Comparison of ENCODE assay signal across 1 cellular context in the genomic region with DNA sequence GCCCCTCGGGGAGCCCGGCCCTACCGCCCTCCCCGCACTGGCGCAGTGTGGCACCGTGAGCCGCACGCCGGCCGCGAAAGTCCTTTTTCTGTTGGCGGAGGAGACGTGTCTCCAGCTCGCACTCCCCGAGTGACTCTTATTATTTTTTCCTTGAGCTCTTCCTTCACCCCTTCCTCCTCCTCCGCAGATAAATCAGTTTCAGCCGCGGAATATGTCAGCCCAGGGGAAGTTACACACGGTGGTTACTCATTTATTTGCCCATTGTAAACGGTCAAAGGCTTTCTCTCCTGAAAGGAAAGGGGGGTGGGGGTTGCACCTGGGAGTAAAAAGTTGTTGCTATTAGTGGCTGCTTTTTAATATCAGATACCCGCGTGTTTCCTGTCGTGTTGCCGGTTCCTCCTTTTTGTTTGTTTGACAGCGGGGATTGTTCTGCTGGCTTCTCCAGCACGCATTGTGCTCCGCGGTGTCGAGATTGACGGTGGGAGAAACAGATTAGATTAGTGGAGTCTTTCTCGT.
TF ChIP-seq lines count a peak whose summit lies in the region.

No MANE protein-coding gene starts in this region.

TF ChIP-seq in HepG2, 621 proteins besides CTCF, POLR2A, EP300 and RAD21 (continued from another document and continues in another):
- TF ChIP-seq, protein P1, sequence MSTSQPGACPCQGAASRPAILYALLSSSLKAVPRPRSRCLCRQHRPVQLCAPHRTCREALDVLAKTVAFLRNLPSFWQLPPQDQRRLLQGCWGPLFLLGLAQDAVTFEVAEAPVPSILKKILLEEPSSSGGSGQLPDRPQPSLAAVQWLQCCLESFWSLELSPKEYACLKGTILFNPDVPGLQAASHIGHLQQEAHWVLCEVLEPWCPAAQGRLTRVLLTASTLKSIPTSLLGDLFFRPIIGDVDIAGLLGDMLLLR (CRISPR knock-in tag; IDR thresholded peaks at IDR 0.05): no peak
- TF ChIP-seq ZNF17 (CRISPR knock-in tag; IDR thresholded peaks at IDR 0.05) (no peak), TMF1 (CRISPR knock-in tag; IDR thresholded peaks at IDR 0.05; ENCODE audit: low read depth) (0 out of 2 replicates have a peak, but pooled peaks have one; percentile 26), ZNF335 (CRISPR knock-in tag; IDR thresholded peaks at IDR 0.05) (no peak), NR2C2 (CRISPR knock-in tag; IDR thresholded peaks at IDR 0.05; ENCODE audit: borderline replicate concordance) (no peak), TCF7 (IDR thresholded peaks at IDR 0.05; ENCODE audit: low read depth) (peak; percentile 24; the same call in 1 of the 2 replicates), ZNF788 (CRISPR knock-in tag; IDR thresholded peaks at IDR 0.05; ENCODE audit: borderline replicate concordance) (no peak), NCOA2 (CRISPR knock-in tag; IDR thresholded peaks at IDR 0.05) (0 out of 2 replicates have a peak, but pooled peaks have one; percentile 8), ZNF180 (CRISPR knock-in tag; IDR thresholded peaks at IDR 0.05; ENCODE audit: borderline replicate concordance, low read depth) (no peak), ZSCAN25 (CRISPR knock-in tag; IDR thresholded peaks at IDR 0.05) (no peak; the same call in 1 of the 2 replicates), TBX2 (CRISPR knock-in tag; IDR thresholded peaks at IDR 0.05; ENCODE audit: borderline replicate concordance) (no peak), ZNF567 (CRISPR knock-in tag; IDR thresholded peaks at IDR 0.05; ENCODE audit: borderline replicate concordance) (no peak), ZNF296 (CRISPR knock-in tag; conservative IDR thresholded peaks at IDR 0.05) (no peak), RXRA (CRISPR knock-in tag; IDR thresholded peaks at IDR 0.05) (no peak), ZNF614 (CRISPR knock-in tag; IDR thresholded peaks at IDR 0.05; ENCODE audit: borderline replicate concordance) (no peak), ZFP1 (CRISPR knock-in tag; IDR thresholded peaks at IDR 0.05) (no peak), PHF5A (CRISPR knock-in tag; IDR thresholded peaks at IDR 0.05; ENCODE audit: low read depth, unreplicated experiment) (no peak), BRD4 (CRISPR knock-in tag; IDR thresholded peaks at IDR 0.05) (no peak), ZNF761 (CRISPR knock-in tag; conservative IDR thresholded peaks at IDR 0.05) (no peak), HCFC1 (IDR thresholded peaks at IDR 0.05; ENCODE audit: low read depth, low read length) (no peak), AGO2 (optimal IDR thresholded peaks at IDR 0.05; ENCODE audit: low read depth, low read length) (peak; percentile 7), NPAS2 (CRISPR knock-in tag; IDR thresholded peaks at IDR 0.05; ENCODE audit: borderline replicate concordance) (no peak), ZKSCAN8 (CRISPR knock-in tag; IDR thresholded peaks at IDR 0.05; ENCODE audit: borderline replicate concordance) (no peak), PAX8 (CRISPR knock-in tag; IDR thresholded peaks at IDR 0.05; ENCODE audit: borderline replicate concordance) (no peak), HOXA7 (CRISPR knock-in tag; IDR thresholded peaks at IDR 0.05) (0 out of 2 replicates have a peak, but pooled peaks have one; percentile 65), ZNF678 (CRISPR knock-in tag; IDR thresholded peaks at IDR 0.05) (no peak), KAT7 (CRISPR knock-in tag; IDR thresholded peaks at IDR 0.05; ENCODE audit: borderline replicate concordance) (no peak), TCF7L2 (IDR thresholded peaks at IDR 0.05; ENCODE audit: low read depth, low read length) (no peak), SIN3A (IDR thresholded peaks at IDR 0.05; ENCODE audit: borderline replicate concordance, low read depth, low read length) (0 out of 2 replicates have a peak, but pooled peaks have one; percentile 58), ZSCAN29 (CRISPR knock-in tag; conservative IDR thresholded peaks at IDR 0.05) (no peak), ZSCAN12 (CRISPR knock-in tag; IDR thresholded peaks at IDR 0.05) (no peak), ZNF724P (CRISPR knock-in tag; IDR thresholded peaks at IDR 0.05; ENCODE audit: borderline replicate concordance) (peak; percentile 20; the same call in 1 of the 2 replicates), ZEB1 (IDR thresholded peaks at IDR 0.05; ENCODE audit: insufficient replicate concordance, low read depth) (no peak), ZNF232 (CRISPR knock-in tag; IDR thresholded peaks at IDR 0.05; ENCODE audit: borderline replicate concordance) (no peak), CHD2 (IDR thresholded peaks at IDR 0.05; ENCODE audit: low read depth, low read length) (no peak), HOXD1 (CRISPR knock-in tag; IDR thresholded peaks at IDR 0.05) (no peak), MTA3 (CRISPR knock-in tag; IDR thresholded peaks at IDR 0.05) (no peak), ZBTB3 (CRISPR knock-in tag; IDR thresholded peaks at IDR 0.05; ENCODE audit: borderline replicate concordance, low read depth) (no peak)
- TF ChIP-seq, protein P2, sequence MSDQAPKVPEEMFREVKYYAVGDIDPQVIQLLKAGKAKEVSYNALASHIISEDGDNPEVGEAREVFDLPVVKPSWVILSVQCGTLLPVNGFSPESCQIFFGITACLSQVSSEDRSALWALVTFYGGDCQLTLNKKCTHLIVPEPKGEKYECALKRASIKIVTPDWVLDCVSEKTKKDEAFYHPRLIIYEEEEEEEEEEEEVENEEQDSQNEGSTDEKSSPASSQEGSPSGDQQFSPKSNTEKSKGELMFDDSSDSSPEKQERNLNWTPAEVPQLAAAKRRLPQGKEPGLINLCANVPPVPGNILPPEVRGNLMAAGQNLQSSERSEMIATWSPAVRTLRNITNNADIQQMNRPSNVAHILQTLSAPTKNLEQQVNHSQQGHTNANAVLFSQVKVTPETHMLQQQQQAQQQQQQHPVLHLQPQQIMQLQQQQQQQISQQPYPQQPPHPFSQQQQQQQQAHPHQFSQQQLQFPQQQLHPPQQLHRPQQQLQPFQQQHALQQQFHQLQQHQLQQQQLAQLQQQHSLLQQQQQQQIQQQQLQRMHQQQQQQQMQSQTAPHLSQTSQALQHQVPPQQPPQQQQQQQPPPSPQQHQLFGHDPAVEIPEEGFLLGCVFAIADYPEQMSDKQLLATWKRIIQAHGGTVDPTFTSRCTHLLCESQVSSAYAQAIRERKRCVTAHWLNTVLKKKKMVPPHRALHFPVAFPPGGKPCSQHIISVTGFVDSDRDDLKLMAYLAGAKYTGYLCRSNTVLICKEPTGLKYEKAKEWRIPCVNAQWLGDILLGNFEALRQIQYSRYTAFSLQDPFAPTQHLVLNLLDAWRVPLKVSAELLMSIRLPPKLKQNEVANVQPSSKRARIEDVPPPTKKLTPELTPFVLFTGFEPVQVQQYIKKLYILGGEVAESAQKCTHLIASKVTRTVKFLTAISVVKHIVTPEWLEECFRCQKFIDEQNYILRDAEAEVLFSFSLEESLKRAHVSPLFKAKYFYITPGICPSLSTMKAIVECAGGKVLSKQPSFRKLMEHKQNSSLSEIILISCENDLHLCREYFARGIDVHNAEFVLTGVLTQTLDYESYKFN (CRISPR knock-in tag; conservative IDR thresholded peaks at IDR 0.05): no peak
- TF ChIP-seq, protein P3, sequence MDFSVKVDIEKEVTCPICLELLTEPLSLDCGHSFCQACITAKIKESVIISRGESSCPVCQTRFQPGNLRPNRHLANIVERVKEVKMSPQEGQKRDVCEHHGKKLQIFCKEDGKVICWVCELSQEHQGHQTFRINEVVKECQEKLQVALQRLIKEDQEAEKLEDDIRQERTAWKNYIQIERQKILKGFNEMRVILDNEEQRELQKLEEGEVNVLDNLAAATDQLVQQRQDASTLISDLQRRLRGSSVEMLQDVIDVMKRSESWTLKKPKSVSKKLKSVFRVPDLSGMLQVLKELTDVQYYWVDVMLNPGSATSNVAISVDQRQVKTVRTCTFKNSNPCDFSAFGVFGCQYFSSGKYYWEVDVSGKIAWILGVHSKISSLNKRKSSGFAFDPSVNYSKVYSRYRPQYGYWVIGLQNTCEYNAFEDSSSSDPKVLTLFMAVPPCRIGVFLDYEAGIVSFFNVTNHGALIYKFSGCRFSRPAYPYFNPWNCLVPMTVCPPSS (IDR thresholded peaks at IDR 0.05): no peak
- TF ChIP-seq, protein P4, sequence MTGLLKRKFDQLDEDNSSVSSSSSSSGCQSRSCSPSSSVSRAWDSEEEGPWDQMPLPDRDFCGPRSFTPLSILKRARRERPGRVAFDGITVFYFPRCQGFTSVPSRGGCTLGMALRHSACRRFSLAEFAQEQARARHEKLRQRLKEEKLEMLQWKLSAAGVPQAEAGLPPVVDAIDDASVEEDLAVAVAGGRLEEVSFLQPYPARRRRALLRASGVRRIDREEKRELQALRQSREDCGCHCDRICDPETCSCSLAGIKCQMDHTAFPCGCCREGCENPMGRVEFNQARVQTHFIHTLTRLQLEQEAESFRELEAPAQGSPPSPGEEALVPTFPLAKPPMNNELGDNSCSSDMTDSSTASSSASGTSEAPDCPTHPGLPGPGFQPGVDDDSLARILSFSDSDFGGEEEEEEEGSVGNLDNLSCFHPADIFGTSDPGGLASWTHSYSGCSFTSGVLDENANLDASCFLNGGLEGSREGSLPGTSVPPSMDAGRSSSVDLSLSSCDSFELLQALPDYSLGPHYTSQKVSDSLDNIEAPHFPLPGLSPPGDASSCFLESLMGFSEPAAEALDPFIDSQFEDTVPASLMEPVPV (CRISPR knock-in tag; IDR thresholded peaks at IDR 0.05): peak; percentile 10; the same call in 1 of the 2 replicates
- TF ChIP-seq, protein P5, sequence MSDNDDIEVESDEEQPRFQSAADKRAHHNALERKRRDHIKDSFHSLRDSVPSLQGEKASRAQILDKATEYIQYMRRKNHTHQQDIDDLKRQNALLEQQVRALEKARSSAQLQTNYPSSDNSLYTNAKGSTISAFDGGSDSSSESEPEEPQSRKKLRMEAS (IDR thresholded peaks at IDR 0.05): no peak
- TF ChIP-seq, protein P6, sequence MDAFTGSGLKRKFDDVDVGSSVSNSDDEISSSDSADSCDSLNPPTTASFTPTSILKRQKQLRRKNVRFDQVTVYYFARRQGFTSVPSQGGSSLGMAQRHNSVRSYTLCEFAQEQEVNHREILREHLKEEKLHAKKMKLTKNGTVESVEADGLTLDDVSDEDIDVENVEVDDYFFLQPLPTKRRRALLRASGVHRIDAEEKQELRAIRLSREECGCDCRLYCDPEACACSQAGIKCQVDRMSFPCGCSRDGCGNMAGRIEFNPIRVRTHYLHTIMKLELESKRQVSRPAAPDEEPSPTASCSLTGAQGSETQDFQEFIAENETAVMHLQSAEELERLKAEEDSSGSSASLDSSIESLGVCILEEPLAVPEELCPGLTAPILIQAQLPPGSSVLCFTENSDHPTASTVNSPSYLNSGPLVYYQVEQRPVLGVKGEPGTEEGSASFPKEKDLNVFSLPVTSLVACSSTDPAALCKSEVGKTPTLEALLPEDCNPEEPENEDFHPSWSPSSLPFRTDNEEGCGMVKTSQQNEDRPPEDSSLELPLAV (CRISPR knock-in tag; conservative IDR thresholded peaks at IDR 0.05; ENCODE audit: low read depth): 0 out of 2 replicates have a peak, but pooled peaks have one; percentile 36
- TF ChIP-seq, protein P7, sequence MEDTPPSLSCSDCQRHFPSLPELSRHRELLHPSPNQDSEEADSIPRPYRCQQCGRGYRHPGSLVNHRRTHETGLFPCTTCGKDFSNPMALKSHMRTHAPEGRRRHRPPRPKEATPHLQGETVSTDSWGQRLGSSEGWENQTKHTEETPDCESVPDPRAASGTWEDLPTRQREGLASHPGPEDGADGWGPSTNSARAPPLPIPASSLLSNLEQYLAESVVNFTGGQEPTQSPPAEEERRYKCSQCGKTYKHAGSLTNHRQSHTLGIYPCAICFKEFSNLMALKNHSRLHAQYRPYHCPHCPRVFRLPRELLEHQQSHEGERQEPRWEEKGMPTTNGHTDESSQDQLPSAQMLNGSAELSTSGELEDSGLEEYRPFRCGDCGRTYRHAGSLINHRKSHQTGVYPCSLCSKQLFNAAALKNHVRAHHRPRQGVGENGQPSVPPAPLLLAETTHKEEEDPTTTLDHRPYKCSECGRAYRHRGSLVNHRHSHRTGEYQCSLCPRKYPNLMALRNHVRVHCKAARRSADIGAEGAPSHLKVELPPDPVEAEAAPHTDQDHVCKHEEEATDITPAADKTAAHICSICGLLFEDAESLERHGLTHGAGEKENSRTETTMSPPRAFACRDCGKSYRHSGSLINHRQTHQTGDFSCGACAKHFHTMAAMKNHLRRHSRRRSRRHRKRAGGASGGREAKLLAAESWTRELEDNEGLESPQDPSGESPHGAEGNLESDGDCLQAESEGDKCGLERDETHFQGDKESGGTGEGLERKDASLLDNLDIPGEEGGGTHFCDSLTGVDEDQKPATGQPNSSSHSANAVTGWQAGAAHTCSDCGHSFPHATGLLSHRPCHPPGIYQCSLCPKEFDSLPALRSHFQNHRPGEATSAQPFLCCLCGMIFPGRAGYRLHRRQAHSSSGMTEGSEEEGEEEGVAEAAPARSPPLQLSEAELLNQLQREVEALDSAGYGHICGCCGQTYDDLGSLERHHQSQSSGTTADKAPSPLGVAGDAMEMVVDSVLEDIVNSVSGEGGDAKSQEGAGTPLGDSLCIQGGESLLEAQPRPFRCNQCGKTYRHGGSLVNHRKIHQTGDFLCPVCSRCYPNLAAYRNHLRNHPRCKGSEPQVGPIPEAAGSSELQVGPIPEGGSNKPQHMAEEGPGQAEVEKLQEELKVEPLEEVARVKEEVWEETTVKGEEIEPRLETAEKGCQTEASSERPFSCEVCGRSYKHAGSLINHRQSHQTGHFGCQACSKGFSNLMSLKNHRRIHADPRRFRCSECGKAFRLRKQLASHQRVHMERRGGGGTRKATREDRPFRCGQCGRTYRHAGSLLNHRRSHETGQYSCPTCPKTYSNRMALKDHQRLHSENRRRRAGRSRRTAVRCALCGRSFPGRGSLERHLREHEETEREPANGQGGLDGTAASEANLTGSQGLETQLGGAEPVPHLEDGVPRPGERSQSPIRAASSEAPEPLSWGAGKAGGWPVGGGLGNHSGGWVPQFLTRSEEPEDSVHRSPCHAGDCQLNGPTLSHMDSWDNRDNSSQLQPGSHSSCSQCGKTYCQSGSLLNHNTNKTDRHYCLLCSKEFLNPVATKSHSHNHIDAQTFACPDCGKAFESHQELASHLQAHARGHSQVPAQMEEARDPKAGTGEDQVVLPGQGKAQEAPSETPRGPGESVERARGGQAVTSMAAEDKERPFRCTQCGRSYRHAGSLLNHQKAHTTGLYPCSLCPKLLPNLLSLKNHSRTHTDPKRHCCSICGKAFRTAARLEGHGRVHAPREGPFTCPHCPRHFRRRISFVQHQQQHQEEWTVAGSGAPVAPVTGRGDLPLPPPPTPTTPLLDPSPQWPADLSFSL (CRISPR knock-in tag; IDR thresholded peaks at IDR 0.05): no peak
- TF ChIP-seq, protein P8, sequence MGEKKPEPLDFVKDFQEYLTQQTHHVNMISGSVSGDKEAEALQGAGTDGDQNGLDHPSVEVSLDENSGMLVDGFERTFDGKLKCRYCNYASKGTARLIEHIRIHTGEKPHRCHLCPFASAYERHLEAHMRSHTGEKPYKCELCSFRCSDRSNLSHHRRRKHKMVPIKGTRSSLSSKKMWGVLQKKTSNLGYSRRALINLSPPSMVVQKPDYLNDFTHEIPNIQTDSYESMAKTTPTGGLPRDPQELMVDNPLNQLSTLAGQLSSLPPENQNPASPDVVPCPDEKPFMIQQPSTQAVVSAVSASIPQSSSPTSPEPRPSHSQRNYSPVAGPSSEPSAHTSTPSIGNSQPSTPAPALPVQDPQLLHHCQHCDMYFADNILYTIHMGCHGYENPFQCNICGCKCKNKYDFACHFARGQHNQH (CRISPR knock-in tag; IDR thresholded peaks at IDR 0.05): peak; percentile 28; the same call in 1 of the 2 replicates
- TF ChIP-seq, protein P9, sequence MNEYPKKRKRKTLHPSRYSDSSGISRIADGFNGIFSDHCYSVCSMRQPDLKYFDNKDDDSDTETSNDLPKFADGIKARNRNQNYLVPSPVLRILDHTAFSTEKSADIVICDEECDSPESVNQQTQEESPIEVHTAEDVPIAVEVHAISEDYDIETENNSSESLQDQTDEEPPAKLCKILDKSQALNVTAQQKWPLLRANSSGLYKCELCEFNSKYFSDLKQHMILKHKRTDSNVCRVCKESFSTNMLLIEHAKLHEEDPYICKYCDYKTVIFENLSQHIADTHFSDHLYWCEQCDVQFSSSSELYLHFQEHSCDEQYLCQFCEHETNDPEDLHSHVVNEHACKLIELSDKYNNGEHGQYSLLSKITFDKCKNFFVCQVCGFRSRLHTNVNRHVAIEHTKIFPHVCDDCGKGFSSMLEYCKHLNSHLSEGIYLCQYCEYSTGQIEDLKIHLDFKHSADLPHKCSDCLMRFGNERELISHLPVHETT (CRISPR knock-in tag; conservative IDR thresholded peaks at IDR 0.05): no peak
